ENCODE assay signal across 1 cellular context in the genomic region with DNA sequence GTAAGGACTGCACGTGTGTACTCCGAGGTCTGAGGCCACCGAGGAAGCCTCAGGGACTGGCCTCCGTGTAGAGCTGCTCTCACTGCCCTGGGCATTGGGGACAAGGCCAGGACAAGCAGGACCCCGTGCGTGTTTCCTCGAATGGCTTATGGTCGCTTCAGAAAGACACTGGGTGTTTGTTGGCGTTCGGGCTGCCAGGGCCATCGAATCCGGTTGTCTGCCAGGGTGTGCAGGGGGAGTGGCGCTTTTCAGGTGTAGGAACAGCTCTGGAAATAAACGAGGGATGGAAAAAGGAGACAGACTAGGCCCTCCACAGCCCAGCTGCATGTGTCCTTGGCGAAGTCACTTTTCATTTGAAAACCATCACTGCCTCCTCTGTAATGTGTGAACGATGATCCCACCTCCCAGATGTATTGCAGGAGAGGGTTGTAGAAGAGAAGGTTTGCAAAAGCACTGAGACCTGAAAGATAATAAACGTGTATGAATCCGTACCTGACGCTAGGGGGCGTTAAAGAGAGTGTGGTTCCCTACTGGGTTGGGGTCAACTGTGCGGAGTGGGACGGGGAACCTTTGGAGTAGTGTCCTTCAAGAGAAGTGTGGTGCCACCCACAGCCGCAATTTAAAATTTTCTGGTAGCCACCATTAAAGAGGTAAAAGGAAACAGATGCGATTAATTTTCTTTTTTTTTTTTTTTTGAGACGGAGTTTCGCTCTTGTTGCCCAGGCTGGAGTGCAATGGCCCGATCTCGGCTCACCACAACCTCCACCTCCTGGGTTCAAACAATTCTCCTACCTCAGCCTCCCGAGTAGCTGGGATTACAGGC.
TF ChIP-seq lines count a peak whose summit lies in the region.

No MANE protein-coding gene starts in this region.

TF ChIP-seq in HEK293, 187 proteins besides CTCF, POLR2A, EP300 and RAD21 (continued from another document):
- TF ChIP-seq, protein P1, sequence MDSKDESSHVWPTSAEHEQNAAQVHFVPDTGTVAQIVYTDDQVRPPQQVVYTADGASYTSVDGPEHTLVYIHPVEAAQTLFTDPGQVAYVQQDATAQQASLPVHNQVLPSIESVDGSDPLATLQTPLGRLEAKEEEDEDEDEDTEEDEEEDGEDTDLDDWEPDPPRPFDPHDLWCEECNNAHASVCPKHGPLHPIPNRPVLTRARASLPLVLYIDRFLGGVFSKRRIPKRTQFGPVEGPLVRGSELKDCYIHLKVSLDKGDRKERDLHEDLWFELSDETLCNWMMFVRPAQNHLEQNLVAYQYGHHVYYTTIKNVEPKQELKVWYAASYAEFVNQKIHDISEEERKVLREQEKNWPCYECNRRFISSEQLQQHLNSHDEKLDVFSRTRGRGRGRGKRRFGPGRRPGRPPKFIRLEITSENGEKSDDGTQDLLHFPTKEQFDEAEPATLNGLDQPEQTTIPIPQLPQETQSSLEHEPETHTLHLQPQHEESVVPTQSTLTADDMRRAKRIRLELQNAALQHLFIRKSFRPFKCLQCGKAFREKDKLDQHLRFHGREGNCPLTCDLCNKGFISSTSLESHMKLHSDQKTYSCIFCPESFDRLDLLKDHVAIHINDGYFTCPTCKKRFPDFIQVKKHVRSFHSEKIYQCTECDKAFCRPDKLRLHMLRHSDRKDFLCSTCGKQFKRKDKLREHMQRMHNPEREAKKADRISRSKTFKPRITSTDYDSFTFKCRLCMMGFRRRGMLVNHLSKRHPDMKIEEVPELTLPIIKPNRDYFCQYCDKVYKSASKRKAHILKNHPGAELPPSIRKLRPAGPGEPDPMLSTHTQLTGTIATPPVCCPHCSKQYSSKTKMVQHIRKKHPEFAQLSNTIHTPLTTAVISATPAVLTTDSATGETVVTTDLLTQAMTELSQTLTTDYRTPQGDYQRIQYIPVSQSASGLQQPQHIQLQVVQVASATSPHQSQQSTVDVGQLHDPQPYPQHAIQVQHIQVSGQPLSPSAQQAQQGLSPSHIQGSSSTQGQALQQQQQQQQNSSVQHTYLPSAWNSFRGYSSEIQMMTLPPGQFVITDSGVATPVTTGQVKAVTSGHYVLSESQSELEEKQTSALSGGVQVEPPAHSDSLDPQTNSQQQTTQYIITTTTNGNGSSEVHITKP (tag by site-specific recombination; IDR thresholded peaks at IDR 0.05) = peak; percentile 30; the same call in 1 of the 2 replicates
- no peak for TF ChIP-seq ZBTB7A (tag by site-specific recombination; IDR thresholded peaks at IDR 0.05; ENCODE audit: low read depth)
- TF ChIP-seq, protein P2, sequence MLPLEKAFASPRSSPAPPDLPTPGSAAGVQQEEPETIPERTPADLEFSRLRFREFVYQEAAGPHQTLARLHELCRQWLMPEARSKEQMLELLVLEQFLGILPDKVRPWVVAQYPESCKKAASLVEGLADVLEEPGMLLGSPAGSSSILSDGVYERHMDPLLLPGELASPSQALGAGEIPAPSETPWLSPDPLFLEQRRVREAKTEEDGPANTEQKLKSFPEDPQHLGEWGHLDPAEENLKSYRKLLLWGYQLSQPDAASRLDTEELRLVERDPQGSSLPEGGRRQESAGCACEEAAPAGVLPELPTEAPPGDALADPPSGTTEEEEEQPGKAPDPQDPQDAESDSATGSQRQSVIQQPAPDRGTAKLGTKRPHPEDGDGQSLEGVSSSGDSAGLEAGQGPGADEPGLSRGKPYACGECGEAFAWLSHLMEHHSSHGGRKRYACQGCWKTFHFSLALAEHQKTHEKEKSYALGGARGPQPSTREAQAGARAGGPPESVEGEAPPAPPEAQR (tag by site-specific recombination; IDR thresholded peaks at IDR 0.05) = no peak
- TF ChIP-seq MEIS1 (CRISPR knock-in tag; IDR thresholded peaks at IDR 0.05; ENCODE audit: borderline replicate concordance) = no peak
- TF ChIP-seq RBAK (tag by site-specific recombination; IDR thresholded peaks at IDR 0.05) = no peak
- no peak for TF ChIP-seq ZNF174 (tag by site-specific recombination; IDR thresholded peaks at IDR 0.05)
- TF ChIP-seq ZNF354C (tag by site-specific recombination; IDR thresholded peaks at IDR 0.05; ENCODE audit: borderline replicate concordance, low read depth) = no peak
- TF ChIP-seq, protein P3, sequence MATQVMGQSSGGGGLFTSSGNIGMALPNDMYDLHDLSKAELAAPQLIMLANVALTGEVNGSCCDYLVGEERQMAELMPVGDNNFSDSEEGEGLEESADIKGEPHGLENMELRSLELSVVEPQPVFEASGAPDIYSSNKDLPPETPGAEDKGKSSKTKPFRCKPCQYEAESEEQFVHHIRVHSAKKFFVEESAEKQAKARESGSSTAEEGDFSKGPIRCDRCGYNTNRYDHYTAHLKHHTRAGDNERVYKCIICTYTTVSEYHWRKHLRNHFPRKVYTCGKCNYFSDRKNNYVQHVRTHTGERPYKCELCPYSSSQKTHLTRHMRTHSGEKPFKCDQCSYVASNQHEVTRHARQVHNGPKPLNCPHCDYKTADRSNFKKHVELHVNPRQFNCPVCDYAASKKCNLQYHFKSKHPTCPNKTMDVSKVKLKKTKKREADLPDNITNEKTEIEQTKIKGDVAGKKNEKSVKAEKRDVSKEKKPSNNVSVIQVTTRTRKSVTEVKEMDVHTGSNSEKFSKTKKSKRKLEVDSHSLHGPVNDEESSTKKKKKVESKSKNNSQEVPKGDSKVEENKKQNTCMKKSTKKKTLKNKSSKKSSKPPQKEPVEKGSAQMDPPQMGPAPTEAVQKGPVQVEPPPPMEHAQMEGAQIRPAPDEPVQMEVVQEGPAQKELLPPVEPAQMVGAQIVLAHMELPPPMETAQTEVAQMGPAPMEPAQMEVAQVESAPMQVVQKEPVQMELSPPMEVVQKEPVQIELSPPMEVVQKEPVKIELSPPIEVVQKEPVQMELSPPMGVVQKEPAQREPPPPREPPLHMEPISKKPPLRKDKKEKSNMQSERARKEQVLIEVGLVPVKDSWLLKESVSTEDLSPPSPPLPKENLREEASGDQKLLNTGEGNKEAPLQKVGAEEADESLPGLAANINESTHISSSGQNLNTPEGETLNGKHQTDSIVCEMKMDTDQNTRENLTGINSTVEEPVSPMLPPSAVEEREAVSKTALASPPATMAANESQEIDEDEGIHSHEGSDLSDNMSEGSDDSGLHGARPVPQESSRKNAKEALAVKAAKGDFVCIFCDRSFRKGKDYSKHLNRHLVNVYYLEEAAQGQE (tag by site-specific recombination; IDR thresholded peaks at IDR 0.05) = no peak
- no peak for TF ChIP-seq ZNF548 (tag by site-specific recombination; IDR thresholded peaks at IDR 0.05)
- no peak for TF ChIP-seq ZNF843 (tag by site-specific recombination; IDR thresholded peaks at IDR 0.05)
- 0 out of 2 replicates have a peak, but pooled peaks have one; percentile 19 for TF ChIP-seq ZSCAN30 (tag by site-specific recombination; IDR thresholded peaks at IDR 0.05)
- no peak for TF ChIP-seq ZBTB21 (tag by site-specific recombination; IDR thresholded peaks at IDR 0.05)
- 0 out of 2 replicates have a peak, but pooled peaks have one; percentile 20 for TF ChIP-seq TRIM28 (IDR thresholded peaks at IDR 0.05; ENCODE audit: borderline replicate concordance, low read length)
- TF ChIP-seq, protein P4, sequence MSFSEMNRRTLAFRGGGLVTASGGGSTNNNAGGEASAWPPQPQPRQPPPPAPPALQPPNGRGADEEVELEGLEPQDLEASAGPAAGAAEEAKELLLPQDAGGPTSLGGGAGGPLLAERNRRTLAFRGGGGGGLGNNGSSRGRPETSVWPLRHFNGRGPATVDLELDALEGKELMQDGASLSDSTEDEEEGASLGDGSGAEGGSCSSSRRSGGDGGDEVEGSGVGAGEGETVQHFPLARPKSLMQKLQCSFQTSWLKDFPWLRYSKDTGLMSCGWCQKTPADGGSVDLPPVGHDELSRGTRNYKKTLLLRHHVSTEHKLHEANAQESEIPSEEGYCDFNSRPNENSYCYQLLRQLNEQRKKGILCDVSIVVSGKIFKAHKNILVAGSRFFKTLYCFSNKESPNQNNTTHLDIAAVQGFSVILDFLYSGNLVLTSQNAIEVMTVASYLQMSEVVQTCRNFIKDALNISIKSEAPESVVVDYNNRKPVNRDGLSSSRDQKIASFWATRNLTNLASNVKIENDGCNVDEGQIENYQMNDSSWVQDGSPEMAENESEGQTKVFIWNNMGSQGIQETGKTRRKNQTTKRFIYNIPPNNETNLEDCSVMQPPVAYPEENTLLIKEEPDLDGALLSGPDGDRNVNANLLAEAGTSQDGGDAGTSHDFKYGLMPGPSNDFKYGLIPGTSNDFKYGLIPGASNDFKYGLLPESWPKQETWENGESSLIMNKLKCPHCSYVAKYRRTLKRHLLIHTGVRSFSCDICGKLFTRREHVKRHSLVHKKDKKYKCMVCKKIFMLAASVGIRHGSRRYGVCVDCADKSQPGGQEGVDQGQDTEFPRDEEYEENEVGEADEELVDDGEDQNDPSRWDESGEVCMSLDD (tag by site-specific recombination; IDR thresholded peaks at IDR 0.05) = no peak
- TF ChIP-seq ZNF654 (tag by site-specific recombination; IDR thresholded peaks at IDR 0.05; ENCODE audit: low read depth) = peak; percentile 38
- no peak for TF ChIP-seq ZNF266 (tag by site-specific recombination; IDR thresholded peaks at IDR 0.05; ENCODE audit: low read depth)
- TF ChIP-seq ZNF544 (tag by site-specific recombination; IDR thresholded peaks at IDR 0.05) = no peak
- TF ChIP-seq ZNF473 (tag by site-specific recombination; IDR thresholded peaks at IDR 0.05) = no peak
- TF ChIP-seq, protein P5, sequence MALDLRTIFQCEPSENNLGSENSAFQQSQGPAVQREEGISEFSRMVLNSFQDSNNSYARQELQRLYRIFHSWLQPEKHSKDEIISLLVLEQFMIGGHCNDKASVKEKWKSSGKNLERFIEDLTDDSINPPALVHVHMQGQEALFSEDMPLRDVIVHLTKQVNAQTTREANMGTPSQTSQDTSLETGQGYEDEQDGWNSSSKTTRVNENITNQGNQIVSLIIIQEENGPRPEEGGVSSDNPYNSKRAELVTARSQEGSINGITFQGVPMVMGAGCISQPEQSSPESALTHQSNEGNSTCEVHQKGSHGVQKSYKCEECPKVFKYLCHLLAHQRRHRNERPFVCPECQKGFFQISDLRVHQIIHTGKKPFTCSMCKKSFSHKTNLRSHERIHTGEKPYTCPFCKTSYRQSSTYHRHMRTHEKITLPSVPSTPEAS (tag by site-specific recombination; IDR thresholded peaks at IDR 0.05) = peak; percentile 56; the same call in 1 of the 2 replicates
- no peak for TF ChIP-seq ZNF501 (tag by site-specific recombination; IDR thresholded peaks at IDR 0.05)
- TF ChIP-seq ZNF341 (tag by site-specific recombination; IDR thresholded peaks at IDR 0.05; ENCODE audit: low read depth) = peak; percentile 69
- TF ChIP-seq, protein P6, sequence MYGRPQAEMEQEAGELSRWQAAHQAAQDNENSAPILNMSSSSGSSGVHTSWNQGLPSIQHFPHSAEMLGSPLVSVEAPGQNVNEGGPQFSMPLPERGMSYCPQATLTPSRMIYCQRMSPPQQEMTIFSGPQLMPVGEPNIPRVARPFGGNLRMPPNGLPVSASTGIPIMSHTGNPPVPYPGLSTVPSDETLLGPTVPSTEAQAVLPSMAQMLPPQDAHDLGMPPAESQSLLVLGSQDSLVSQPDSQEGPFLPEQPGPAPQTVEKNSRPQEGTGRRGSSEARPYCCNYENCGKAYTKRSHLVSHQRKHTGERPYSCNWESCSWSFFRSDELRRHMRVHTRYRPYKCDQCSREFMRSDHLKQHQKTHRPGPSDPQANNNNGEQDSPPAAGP (tag by site-specific recombination; IDR thresholded peaks at IDR 0.05) = no peak
- no peak for TF ChIP-seq SP7 (tag by site-specific recombination; IDR thresholded peaks at IDR 0.05)
- 0 out of 2 replicates have a peak, but pooled peaks have one; percentile 28 for TF ChIP-seq ZNF660 (tag by site-specific recombination; IDR thresholded peaks at IDR 0.05)
- peak; percentile 35; the same call in 1 of the 2 replicates for TF ChIP-seq ZIC2 (tag by site-specific recombination; IDR thresholded peaks at IDR 0.05)
- no peak for TF ChIP-seq ZNF510 (tag by site-specific recombination; IDR thresholded peaks at IDR 0.05; ENCODE audit: insufficient replicate concordance)
- TF ChIP-seq ZNF560 (tag by site-specific recombination; IDR thresholded peaks at IDR 0.05; ENCODE audit: borderline replicate concordance) = no peak
- no peak for TF ChIP-seq ZNF24 (tag by site-specific recombination; IDR thresholded peaks at IDR 0.05)
- TF ChIP-seq, protein P7, sequence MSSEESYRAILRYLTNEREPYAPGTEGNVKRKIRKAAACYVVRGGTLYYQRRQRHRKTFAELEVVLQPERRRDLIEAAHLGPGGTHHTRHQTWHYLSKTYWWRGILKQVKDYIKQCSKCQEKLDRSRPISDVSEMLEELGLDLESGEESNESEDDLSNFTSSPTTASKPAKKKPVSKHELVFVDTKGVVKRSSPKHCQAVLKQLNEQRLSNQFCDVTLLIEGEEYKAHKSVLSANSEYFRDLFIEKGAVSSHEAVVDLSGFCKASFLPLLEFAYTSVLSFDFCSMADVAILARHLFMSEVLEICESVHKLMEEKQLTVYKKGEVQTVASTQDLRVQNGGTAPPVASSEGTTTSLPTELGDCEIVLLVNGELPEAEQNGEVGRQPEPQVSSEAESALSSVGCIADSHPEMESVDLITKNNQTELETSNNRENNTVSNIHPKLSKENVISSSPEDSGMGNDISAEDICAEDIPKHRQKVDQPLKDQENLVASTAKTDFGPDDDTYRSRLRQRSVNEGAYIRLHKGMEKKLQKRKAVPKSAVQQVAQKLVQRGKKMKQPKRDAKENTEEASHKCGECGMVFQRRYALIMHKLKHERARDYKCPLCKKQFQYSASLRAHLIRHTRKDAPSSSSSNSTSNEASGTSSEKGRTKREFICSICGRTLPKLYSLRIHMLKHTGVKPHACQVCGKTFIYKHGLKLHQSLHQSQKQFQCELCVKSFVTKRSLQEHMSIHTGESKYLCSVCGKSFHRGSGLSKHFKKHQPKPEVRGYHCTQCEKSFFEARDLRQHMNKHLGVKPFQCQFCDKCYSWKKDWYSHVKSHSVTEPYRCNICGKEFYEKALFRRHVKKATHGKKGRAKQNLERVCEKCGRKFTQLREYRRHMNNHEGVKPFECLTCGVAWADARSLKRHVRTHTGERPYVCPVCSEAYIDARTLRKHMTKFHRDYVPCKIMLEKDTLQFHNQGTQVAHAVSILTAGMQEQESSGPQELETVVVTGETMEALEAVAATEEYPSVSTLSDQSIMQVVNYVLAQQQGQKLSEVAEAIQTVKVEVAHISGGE (tag by site-specific recombination; conservative IDR thresholded peaks at IDR 0.05; ENCODE audit: low read depth) = peak; percentile 20; the same call in 1 of the 2 replicates
- no peak for TF ChIP-seq ZNF239 (tag by site-specific recombination; IDR thresholded peaks at IDR 0.05)
- TF ChIP-seq, protein P8, sequence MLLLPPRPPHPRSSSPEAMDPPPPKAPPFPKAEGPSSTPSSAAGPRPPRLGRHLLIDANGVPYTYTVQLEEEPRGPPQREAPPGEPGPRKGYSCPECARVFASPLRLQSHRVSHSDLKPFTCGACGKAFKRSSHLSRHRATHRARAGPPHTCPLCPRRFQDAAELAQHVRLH (tag by site-specific recombination; IDR thresholded peaks at IDR 0.05) = no peak
- no peak for TF ChIP-seq ZNF792 (tag by site-specific recombination; IDR thresholded peaks at IDR 0.05)
- TF ChIP-seq GLIS1 (tag by site-specific recombination; IDR thresholded peaks at IDR 0.05) = no peak
- TF ChIP-seq ZBTB17 (tag by site-specific recombination; IDR thresholded peaks at IDR 0.05) = 0 out of 2 replicates have a peak, but pooled peaks have one; percentile 12
